ENCODE assay signal across 9 cellular contexts in genomic region chr5:6728011-6728794, GRCh38. TPM values are rescaled to one million over a fixed set of nuclear protein-coding genes. Genes with fewer than 3 reads are reported as not detected.
A peak's percentile ranks its signal among the peaks of the same experiment; 100 is the strongest.
DNase-seq lines count a peak whose midpoint lies in the region; ATAC-seq and TF ChIP-seq lines count a peak whose summit lies in the region.
"Had no signal": no experiment of that assay in that cellular context is flagged by ENCODE, and none has a peak within 500 bp of the region (broad histone marks: within the 10 kb centered on the region; RNA-seq: fewer than 3 reads in every experiment).

No MANE protein-coding gene starts in this region.

- H3K4me1 Mint-ChIP-seq in osteocyte (ENCODE audit: unreplicated experiment): peaks cover 72% of the 10 kb centered on the region

- intact Hi-C loops in tibial artery (cut with DNase I; ENCODE audit: low total_unique reads): no loop called here

- H3K4me1 ChIP-seq in BLaER1 (peaks cover 100% of the 10 kb centered on the region), tibial artery (peaks cover 0 to 92% (median 51%) of the 10 kb centered on the region in 4 donors)

- H3K27me3 ChIP-seq in BLaER1: no peaks in the 10 kb centered on the region
- no peaks in the 10 kb centered on the region for H3K27me3 ChIP-seq in tibial artery
- H3K27me3 ChIP-seq: neutrophil had no signal

- H3K4me3 ChIP-seq in BLaER1: no peak overlapping the region
- H3K4me3 ChIP-seq in tibial artery: no peak overlapping the region

- DNase-seq in RWPE1 (ENCODE audit: low spot score): no peak
- no peak for DNase-seq in osteocyte (ENCODE audit: extremely low spot score, unreplicated experiment)
- DNase-seq in tibial artery: no peak
- DNase-seq in HT-29 (ENCODE audit: low spot score): no peak
- DNase-seq in stimulated activated CD4-positive, alpha-beta T cell treated with anti-CD3 and anti-CD28 coated beads, Interleukin-12 subunit alpha, Interleukin-12 subunit beta, amount 100 ng/mL, for 4 hours: no peak

- H3K36me3 ChIP-seq in BLaER1: peaks cover 50% of the 10 kb centered on the region
- no peaks in the 10 kb centered on the region for H3K36me3 ChIP-seq in tibial artery

- TF ChIP-seq CTCF in RWPE1 (conservative IDR thresholded peaks at IDR 0.05; ENCODE audit: low read depth) (no peak), osteocyte (IDR thresholded peaks at IDR 0.05) (no peak), tibial artery (IDR thresholded peaks at IDR 0.05) (no peak)

- peak overlapping the region; percentile 51 for H3K27ac Mint-ChIP-seq in osteocyte (ENCODE audit: unreplicated experiment)

- no peaks in the 10 kb centered on the region for H3K36me3 Mint-ChIP-seq in osteocyte (ENCODE audit: unreplicated experiment)

- H3K27ac ChIP-seq in BLaER1 (peak overlapping the region; percentile 68), RWPE1 (0 out of 2 replicates have a peak overlapping the region, but pooled peaks have one; percentile 1), tibial artery (no peak overlapping the region)
- H3K27ac ChIP-seq: neutrophil had no signal

- peaks cover 100% of the 10 kb centered on the region for H4K20me1 ChIP-seq in BLaER1

- peak overlapping the region; percentile 2; the same call in 1 of the 2 replicates for H3K9ac ChIP-seq in BLaER1

- H3K4me3 Mint-ChIP-seq in osteocyte (ENCODE audit: unreplicated experiment): no peak overlapping the region

- H3K4me2 ChIP-seq in BLaER1: peak overlapping the region; percentile 88

- no peaks in the 10 kb centered on the region for H3K9me3 Mint-ChIP-seq in osteocyte (ENCODE audit: unreplicated experiment)

- POLR2A ChIA-PET in RWPE1 (lab: Yijun Ruan, JAX; ENCODE audit: low non-redundant PET): no interaction called here

- H3K9me3 ChIP-seq in BLaER1: no peaks in the 10 kb centered on the region
- H3K9me3 ChIP-seq in tibial artery: no peaks in the 10 kb centered on the region
- H3K9me3 ChIP-seq: neutrophil had no signal

- ATAC-seq in GM19043 (IDR thresholded peaks at IDR 0.05; ENCODE audit: low read depth, unreplicated experiment): peak; percentile 85
- ATAC-seq in HG03103 (IDR thresholded peaks at IDR 0.05; ENCODE audit: low read depth, unreplicated experiment): peak; percentile 83

- CTCF ChIA-PET in RWPE1 (lab: Yijun Ruan, JAX): interaction anchor here (0.5 to 0.6 kb wide), 2 partner anchors 9 to 249 kb away, joined by 3 to 6 read pairs; no protein-coding TSS in a partner anchor

- no peaks in the 10 kb centered on the region for H3K27me3 Mint-ChIP-seq in osteocyte (ENCODE audit: unreplicated experiment)

RNA-seq across cellular contexts. Expression of gene TENT4A, which starts 15.0 kb away (rescaled TPM):
- 21.3 and 21.6 TPM in 2 replicates for total RNA-seq in osteocyte
- 31.6 and 36.5 TPM in 2 replicates for total RNA-seq in HT-29 (2014; rRNA removed; shearing (Covaris generic))

Comparison
In these comparisons a context has a peak if more than half of its experiments do, and no peak if none do; other contexts are left out.
1. H3K27ac ChIP-seq: peak in BLaER1 (single experiment) and RWPE1 (single experiment); none in tibial artery (0 of 2).